In genomic region chr20:21557246-21557982, GRCh38 we compare ENCODE assay signal across 17 cellular contexts. TPM values are rescaled to one million over a fixed set of nuclear protein-coding genes. Genes with fewer than 3 reads are reported as not detected.
DNase-seq lines count a peak whose midpoint lies in the region; ATAC-seq and TF ChIP-seq lines count a peak whose summit lies in the region.
"Had no signal": no experiment of that assay in that cellular context is flagged by ENCODE, and none has a peak within 500 bp of the region (broad histone marks: within the 10 kb centered on the region; RNA-seq: fewer than 3 reads in every experiment).

No MANE protein-coding gene starts in this region.

- DNase-seq in activated CD8-positive, alpha-beta memory T cell treated with anti-CD3 and anti-CD28 coated beads, Interleukin-2, amount 10 ng/mL, durations not matched to agents 7 days and 5 days: peak; percentile 44
- DNase-seq in activated CD8-positive, alpha-beta memory T cell treated with anti-CD3 and anti-CD28 coated beads, Interleukin-2, amount 50 U/mL, for 4 hours: no peak
- DNase-seq in T-helper 17 cell (peak in 1 of 3 donors; percentile 14), transverse colon (no peak), putamen (ENCODE audit: low spot score) (no peak), DMS153 (lab: John Stamatoyannopoulos, UW) (no peak)
- DNase-seq in stimulated activated effector memory CD8-positive, alpha-beta T cell treated with anti-CD3 and anti-CD28 coated beads, Interleukin-12 subunit alpha, Interleukin-12 subunit beta, amount 100 ng/mL, for 72 hours (ENCODE audit: low spot score in 2 of 2): no peak
- DNase-seq: GF-D8, NCI-H2029, SHP77, sigmoid colon, substantia nigra had no signal

- H3K36me3 ChIP-seq in transverse colon: no peaks in the 10 kb centered on the region
- H3K36me3 ChIP-seq: sigmoid colon had no signal

- H3K27me3 Mint-ChIP-seq in activated CD8-positive, alpha-beta memory T cell treated with anti-CD3 and anti-CD28 coated beads, Interleukin-2, amount 10 ng/mL, durations not matched to agents 7 days and 5 days: peaks cover 17% of the 10 kb centered on the region
- peaks cover 29% of the 10 kb centered on the region for H3K27me3 Mint-ChIP-seq in T-helper 17 cell
- H3K27me3 Mint-ChIP-seq in activated T-helper 17 cell treated with anti-CD3 and anti-CD28 coated beads, Interleukin-2, amount 50 U/mL, for 72 hours: peaks cover 8% of the 10 kb centered on the region

- no peaks in the 10 kb centered on the region for H3K36me3 Mint-ChIP-seq in activated CD8-positive, alpha-beta memory T cell treated with anti-CD3 and anti-CD28 coated beads, Interleukin-2, amount 10 ng/mL, durations not matched to agents 7 days and 5 days
- no peaks in the 10 kb centered on the region for H3K36me3 Mint-ChIP-seq in T-helper 17 cell (ENCODE audit: low read depth)
- H3K36me3 Mint-ChIP-seq in activated T-helper 17 cell treated with anti-CD3 and anti-CD28 coated beads, Interleukin-2, amount 50 U/mL, for 72 hours (ENCODE audit: low read depth): no peaks in the 10 kb centered on the region
- no peaks in the 10 kb centered on the region for H3K36me3 Mint-ChIP-seq in stimulated activated effector memory CD8-positive, alpha-beta T cell treated with anti-CD3 and anti-CD28 coated beads, Interleukin-12 subunit alpha, Interleukin-12 subunit beta, amount 100 ng/mL, for 72 hours
- H3K36me3 Mint-ChIP-seq: memory B cell had no signal

- no peak for TF ChIP-seq EP300 in transverse colon (IDR thresholded peaks at IDR 0.05; ENCODE audit: low read depth)

- peaks cover 23% of the 10 kb centered on the region for H3K27me3 ChIP-seq in transverse colon

- peaks cover 5% of the 10 kb centered on the region for H3K4me1 Mint-ChIP-seq in activated CD8-positive, alpha-beta memory T cell treated with anti-CD3 and anti-CD28 coated beads, Interleukin-2, amount 10 ng/mL, durations not matched to agents 7 days and 5 days
- H3K4me1 Mint-ChIP-seq in T-helper 17 cell: peaks cover 16% of the 10 kb centered on the region
- peaks cover 12% of the 10 kb centered on the region for H3K4me1 Mint-ChIP-seq in activated T-helper 17 cell treated with anti-CD3 and anti-CD28 coated beads, Interleukin-2, amount 50 U/mL, for 72 hours
- no peaks in the 10 kb centered on the region for H3K4me1 Mint-ChIP-seq in stimulated activated effector memory CD8-positive, alpha-beta T cell treated with anti-CD3 and anti-CD28 coated beads, Interleukin-12 subunit alpha, Interleukin-12 subunit beta, amount 100 ng/mL, for 72 hours

- 76 to 81% methylated on average over 6 to 20 of the region's 20 CpGs for WGBS in transverse colon (ENCODE audit: low coverage in 1 of 2), 2 donors

- intact Hi-C loops in transverse colon (cut with DNase I; ENCODE audit: low total_unique reads): no loop called here

- in situ Hi-C loops in transverse colon (cut with MboI; ENCODE audit: low pct_ligation_motif_present in 1 of 4, low pct_unique_long_range_greater_than_20kb in 1 of 4, low sequenced_read_pairs in 3 of 4): no loop called here

- H3K4me3 ChIP-seq in transverse colon: no peak overlapping the region
- H3K4me3 ChIP-seq: sigmoid colon had no signal

- no peak overlapping the region for H3K27ac ChIP-seq in transverse colon
- H3K27ac ChIP-seq: HL-60, sigmoid colon, VCaP had no signal

- no peaks in the 10 kb centered on the region for H3K9me3 Mint-ChIP-seq in activated CD8-positive, alpha-beta memory T cell treated with anti-CD3 and anti-CD28 coated beads, Interleukin-2, amount 10 ng/mL, durations not matched to agents 7 days and 5 days (ENCODE audit: low read depth)
- no peaks in the 10 kb centered on the region for H3K9me3 Mint-ChIP-seq in activated T-helper 17 cell treated with anti-CD3 and anti-CD28 coated beads, Interleukin-2, amount 50 U/mL, for 72 hours
- H3K9me3 Mint-ChIP-seq in stimulated activated effector memory CD8-positive, alpha-beta T cell treated with anti-CD3 and anti-CD28 coated beads, Interleukin-12 subunit alpha, Interleukin-12 subunit beta, amount 100 ng/mL, for 72 hours: no peaks in the 10 kb centered on the region

- no peak for TF ChIP-seq POLR2A in transverse colon (IDR thresholded peaks at IDR 0.05)

- H3K4me1 ChIP-seq in transverse colon: no peaks in the 10 kb centered on the region
- H3K4me1 ChIP-seq: sigmoid colon had no signal

- H3K4me3 Mint-ChIP-seq in activated CD8-positive, alpha-beta memory T cell treated with anti-CD3 and anti-CD28 coated beads, Interleukin-2, amount 10 ng/mL, durations not matched to agents 7 days and 5 days: no peak overlapping the region
- peak overlapping the region; percentile 80 for H3K4me3 Mint-ChIP-seq in T-helper 17 cell
- H3K4me3 Mint-ChIP-seq in activated T-helper 17 cell treated with anti-CD3 and anti-CD28 coated beads, Interleukin-2, amount 50 U/mL, for 72 hours: peak overlapping the region; percentile 53
- H3K4me3 Mint-ChIP-seq in stimulated activated effector memory CD8-positive, alpha-beta T cell treated with anti-CD3 and anti-CD28 coated beads, Interleukin-12 subunit alpha, Interleukin-12 subunit beta, amount 100 ng/mL, for 72 hours: no peak overlapping the region
- H3K4me3 Mint-ChIP-seq: memory B cell had no signal

- peak overlapping the region; percentile 65 for H3K27ac Mint-ChIP-seq in activated CD8-positive, alpha-beta memory T cell treated with anti-CD3 and anti-CD28 coated beads, Interleukin-2, amount 10 ng/mL, durations not matched to agents 7 days and 5 days
- H3K27ac Mint-ChIP-seq in T-helper 17 cell: peak overlapping the region; percentile 53
- H3K27ac Mint-ChIP-seq in activated T-helper 17 cell treated with anti-CD3 and anti-CD28 coated beads, Interleukin-2, amount 50 U/mL, for 72 hours: peak overlapping the region; percentile 59
- no peak overlapping the region for H3K27ac Mint-ChIP-seq in stimulated activated effector memory CD8-positive, alpha-beta T cell treated with anti-CD3 and anti-CD28 coated beads, Interleukin-12 subunit alpha, Interleukin-12 subunit beta, amount 100 ng/mL, for 72 hours
- H3K27ac Mint-ChIP-seq: memory B cell had no signal

- H3K9me3 ChIP-seq in T-helper 17 cell (ENCODE audit: control insufficient read depth, low read length, poor library complexity, severe bottlenecking) (no peaks in the 10 kb centered on the region), transverse colon (no peaks in the 10 kb centered on the region)

- no peak for TF ChIP-seq CTCF in transverse colon (IDR thresholded peaks at IDR 0.05)

- peak; percentile 67 for ATAC-seq in activated CD8-positive, alpha-beta memory T cell treated with anti-CD3 and anti-CD28 coated beads, Interleukin-2, amount 10 ng/mL, durations not matched to agents 7 days and 5 days
- ATAC-seq in T-helper 17 cell: peak; percentile 76
- ATAC-seq in activated T-helper 17 cell treated with anti-CD3 and anti-CD28 coated beads, Interleukin-2, amount 50 U/mL, for 72 hours (replicated peaks): peak; percentile 78
- ATAC-seq in stimulated activated effector memory CD8-positive, alpha-beta T cell treated with anti-CD3 and anti-CD28 coated beads, Interleukin-12 subunit alpha, Interleukin-12 subunit beta, amount 100 ng/mL, for 72 hours: peak; percentile 72

- CTCF ChIA-PET in activated CD8-positive, alpha-beta memory T cell treated with anti-CD3 and anti-CD28 coated beads, Interleukin-2, amount 10 ng/mL, durations not matched to agents 7 days and 5 days (lab: Charles Lee): interaction anchor here (1.2 to 3.2 kb wide), 2 partner anchors 9 to 14 kb away, joined by 3 to 16 read pairs; no protein-coding TSS in a partner anchor

RNA-seq across cellular contexts. Expression of gene NKX2-2, which starts 43.5 kb away (rescaled TPM):
- not detected for total RNA-seq in activated CD8-positive, alpha-beta memory T cell treated with anti-CD3 and anti-CD28 coated beads, Interleukin-2, amount 10 ng/mL, durations not matched to agents 7 days and 5 days
- total RNA-seq in T-helper 17 cell (not detected), transverse colon (1 to 10 TPM in 1 of 4 donors, under 1 TPM in 2, not detected in 1; 0.60 to 2.2 (median 0.82) TPM)
- not detected for total RNA-seq in activated T-helper 17 cell treated with anti-CD3 and anti-CD28 coated beads, Interleukin-2, amount 50 U/mL, for 72 hours
- total RNA-seq: H1, sigmoid colon had no signal

Comparison
In these comparisons a context has a peak if more than half of its experiments do, and no peak if none do; other contexts are left out.
1. H3K4me3 Mint-ChIP-seq: peak in T-helper 17 cell (single experiment) and activated T-helper 17 cell treated with anti-CD3 and anti-CD28 coated beads, Interleukin-2, amount 50 U/mL, for 72 hours (single experiment); none in activated CD8-positive, alpha-beta memory T cell treated with anti-CD3 and anti-CD28 coated beads, Interleukin-2, amount 10 ng/mL, durations not matched to agents 7 days and 5 days (single experiment) and stimulated activated effector memory CD8-positive, alpha-beta T cell treated with anti-CD3 and anti-CD28 coated beads, Interleukin-12 subunit alpha, Interleukin-12 subunit beta, amount 100 ng/mL, for 72 hours (single experiment).
2. Peak in every context shown above with its lines, with median percentiles within 50 percentile points of each other: ATAC-seq.